ENCODE assay signal across 1 cellular context in the genomic region with DNA sequence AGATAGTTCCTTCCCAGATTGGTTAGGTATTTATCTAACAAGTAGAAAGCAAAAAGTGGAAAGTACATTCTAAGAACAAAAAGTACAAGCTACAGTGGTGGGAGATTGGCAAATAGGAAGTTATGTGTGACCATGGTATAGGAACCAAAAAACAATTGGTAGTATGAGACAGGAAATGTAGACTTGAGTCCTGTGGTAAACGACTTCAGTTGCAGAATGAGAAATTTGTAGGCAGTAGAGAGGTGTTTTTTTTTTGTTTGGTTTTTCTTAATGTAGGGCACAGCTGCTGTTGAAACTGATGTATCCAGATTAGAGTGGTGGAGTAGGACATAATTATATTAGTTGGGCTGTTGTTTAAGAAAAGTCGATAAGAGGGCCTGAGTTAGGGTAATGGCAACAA.
TF ChIP-seq lines count a peak whose summit lies in the region.

No MANE protein-coding gene starts in this region.

TF ChIP-seq in HEK293T, 16 proteins besides CTCF, POLR2A, EP300 and RAD21 (continued from another document):
- TF ChIP-seq TARDBP (IDR thresholded peaks at IDR 0.05) (no peak), ZNF384 (IDR thresholded peaks at IDR 0.05) (no peak)
